In genomic region chr19:44024900-44025216, GRCh38 we compare ENCODE assay signal across 8 cellular contexts. TPM values are rescaled to one million over a fixed set of nuclear protein-coding genes. Genes with fewer than 3 reads are reported as not detected.
DNase-seq lines count a peak whose midpoint lies in the region; ATAC-seq and TF ChIP-seq lines count a peak whose summit lies in the region.

No MANE protein-coding gene starts in this region.

- intact Hi-C loops in heart left ventricle (cut with DNase I) (loop anchor here in 2 of 10 donors (1.0 to 2.0 kb wide), 2 partner anchors 22 to 23 kb away; partner anchors contain the start of gene ZNF230 (in 2 of the 2)), left ventricle myocardium superior (cut with micrococcal nuclease) (no loop called here), MCF 10A (cut with micrococcal nuclease) (no loop called here), vagina (cut with DNase I) (no loop called here)

- DNase-seq in heart left ventricle (no peak), left ventricle myocardium superior (no peak), MCF 10A (ENCODE audit: unreplicated experiment) (no peak), mesothelial cell of epicardium (ENCODE audit: low spot score in 2 of 2, unreplicated experiment in 2 of 2) (no peak), vagina (ENCODE audit: extremely low spot score in 2 of 2) (no peak), NCI-H1092 treated with DMSO at 0.1 percent for 48 hours (lab: John Stamatoyannopoulos, UW) (no peak)

- BruUV-seq in MCF 10A (replicated peaks; lab: Mats Ljungman, UMichigan), result no TSS peak

- H3K9me3 Mint-ChIP-seq in MCF 10A (ENCODE audit: unreplicated experiment) (peaks cover 31% of the 10 kb centered on the region), mesothelial cell of epicardium (peaks cover 37% of the 10 kb centered on the region)

- H3K4me1 Mint-ChIP-seq in MCF 10A (ENCODE audit: insufficient read depth, unreplicated experiment) (no peaks in the 10 kb centered on the region), mesothelial cell of epicardium (peaks cover 14% of the 10 kb centered on the region)

- H3K27me3 Mint-ChIP-seq in MCF 10A (ENCODE audit: insufficient read depth, unreplicated experiment), result no peaks in the 10 kb centered on the region
- H3K27me3 Mint-ChIP-seq in mesothelial cell of epicardium (ENCODE audit: low read depth), result peaks cover 19% of the 10 kb centered on the region

- H3K4me1 ChIP-seq in heart left ventricle (peaks cover 0 to 9% (median 4%) of the 10 kb centered on the region in 12 donors), vagina (peaks cover 13% of the 10 kb centered on the region)

- H3K27me3 ChIP-seq in heart left ventricle (peaks cover 0 to 3% (median 0%) of the 10 kb centered on the region in 9 donors), vagina (no peaks in the 10 kb centered on the region)

- no peak for TF ChIP-seq CTCF in heart left ventricle (IDR thresholded peaks at IDR 0.05)
- no peak for TF ChIP-seq CTCF in MCF 10A (IDR thresholded peaks at IDR 0.05; ENCODE audit: unreplicated experiment)
- TF ChIP-seq CTCF in mesothelial cell of epicardium (IDR thresholded peaks at IDR 0.05; ENCODE audit: unreplicated experiment), result no peak
- TF ChIP-seq CTCF in vagina (IDR thresholded peaks at IDR 0.05), result no peak

- H3K9me3 ChIP-seq in heart left ventricle (peaks cover 0 to 31% (median 16%) of the 10 kb centered on the region in 12 donors), vagina (peaks cover 10% of the 10 kb centered on the region)

- H3K36me3 Mint-ChIP-seq in MCF 10A (ENCODE audit: insufficient read depth, unreplicated experiment), result peaks cover 18% of the 10 kb centered on the region
- H3K36me3 Mint-ChIP-seq in mesothelial cell of epicardium, result peaks cover 42% of the 10 kb centered on the region

- no peak for ATAC-seq in heart left ventricle
- ATAC-seq in left ventricle myocardium superior, result no peak
- no peak for ATAC-seq in GM18519 (IDR thresholded peaks at IDR 0.05; ENCODE audit: low FRiP score, unreplicated experiment)
- ATAC-seq in GM21526 (IDR thresholded peaks at IDR 0.05; ENCODE audit: low FRiP score, unreplicated experiment), result no peak

- H3K27ac Mint-ChIP-seq in MCF 10A (ENCODE audit: low read depth, unreplicated experiment) (peak overlapping the region; percentile 84), mesothelial cell of epicardium (peak overlapping the region; percentile 98)

- CTCF ChIA-PET in MCF 10A (lab: Yijun Ruan, JAX), result no interaction called here

- POLR2A ChIA-PET in MCF 10A (lab: Yijun Ruan, JAX), result interaction anchor here (0.8 to 2.0 kb wide), 4 partner anchors 10 to 140 kb away, joined by 3 to 9 read pairs (median 5); partner anchors contain the start of gene ZNF226

- H3K36me3 ChIP-seq in heart left ventricle, result peaks cover 2 to 33% (median 33%) of the 10 kb centered on the region in 9 donors
- H3K36me3 ChIP-seq in vagina, result peaks cover 0 to 31% of the 10 kb centered on the region in 2 donors

- no peak for TF ChIP-seq POLR2A in heart left ventricle (IDR thresholded peaks at IDR 0.05)
- TF ChIP-seq POLR2A in vagina (IDR thresholded peaks at IDR 0.05), result no peak

- peak overlapping the region in 11 of 12 donors; percentile 27 to 82 (median 64) for H3K27ac ChIP-seq in heart left ventricle
- no peak overlapping the region for H3K27ac ChIP-seq in vagina

- H3K4me3 Mint-ChIP-seq in MCF 10A (ENCODE audit: unreplicated experiment), result peak overlapping the region; percentile 95
- H3K4me3 Mint-ChIP-seq in mesothelial cell of epicardium, result peak overlapping the region; percentile 100

- peak overlapping the region; percentile 62 to 92 (median 82) for H3K4me3 ChIP-seq in heart left ventricle
- H3K4me3 ChIP-seq in vagina, result peak overlapping the region; percentile 71 to 76

- WGBS in heart left ventricle, 4 donors, result 40 to 43% (median 42%) methylated on average over 4 of the region's 4 CpGs

RNA-seq across cellular contexts. Expression of gene ZNF222, which starts 0.3 kb away (rescaled TPM):
- total RNA-seq in heart left ventricle (1 to 10 TPM; 2.3 to 5.0 (median 3.9) TPM), left ventricle myocardium superior (3.5 TPM), MCF 10A (2022) (3.3 and 4.3 TPM in 2 replicates), mesothelial cell of epicardium (7.6 to 8.1 TPM (median 7.8 TPM) in 3 replicates), vagina (1.7 TPM)
- 1 to 10 TPM; 2.1 to 7.7 TPM for polyA plus RNA-seq in heart left ventricle

RNA-seq across cellular contexts. Expression of gene ZNF230, which starts 22.1 kb away (rescaled TPM):
- total RNA-seq in heart left ventricle (1 to 10 TPM; 1.7 to 4.3 (median 2.5) TPM), left ventricle myocardium superior (3.0 TPM), MCF 10A (2022) (2.9 and 4.0 TPM in 2 replicates), mesothelial cell of epicardium (4.0 to 4.5 TPM (median 4.5 TPM) in 3 replicates), vagina (2.0 TPM)
- 1 to 10 TPM; 1.8 to 1.9 TPM for polyA plus RNA-seq in heart left ventricle

RNA-seq across cellular contexts. Expression of gene ZNF223, which starts 27.0 kb away (rescaled TPM):
- total RNA-seq in heart left ventricle, result 1 to 10 TPM; 1.7 to 5.1 (median 3.2) TPM
- polyA plus RNA-seq in heart left ventricle, result 1 to 10 TPM; 2.6 to 4.5 TPM
- 2.3 TPM for total RNA-seq in left ventricle myocardium superior
- 0.56 and 0.59 TPM in 2 replicates for total RNA-seq in MCF 10A (2022)
- total RNA-seq in mesothelial cell of epicardium, result 9.2 to 10.3 TPM (median 9.9 TPM) in 3 replicates
- 17.7 TPM for total RNA-seq in vagina

RNA-seq across cellular contexts. Expression of gene ZNF155, which starts 40.9 kb away (rescaled TPM):
- total RNA-seq in heart left ventricle (1 to 10 TPM; 4.0 to 7.7 (median 6.6) TPM), left ventricle myocardium superior (8.9 TPM), MCF 10A (2022) (4.2 and 6.7 TPM in 2 replicates), mesothelial cell of epicardium (13.4 to 14.2 TPM (median 14.1 TPM) in 3 replicates), vagina (8.3 TPM)
- polyA plus RNA-seq in heart left ventricle, result 1 to 10 TPM; 4.9 to 5.1 TPM

RNA-seq across cellular contexts. Expression of gene ZNF284, which starts 47.1 kb away (rescaled TPM):
- 1 to 10 TPM; 1.2 to 2.7 (median 1.8) TPM for total RNA-seq in heart left ventricle
- 1 to 10 TPM; 1.1 TPM for polyA plus RNA-seq in heart left ventricle
- 1.8 TPM for total RNA-seq in left ventricle myocardium superior
- total RNA-seq in MCF 10A (2022), result 2.5 and 3.8 TPM in 2 replicates
- 5.0 to 5.6 TPM (median 5.3 TPM) in 3 replicates for total RNA-seq in mesothelial cell of epicardium
- total RNA-seq in vagina, result 2.2 TPM
